ENCODE assay signal across 1 cellular context in genomic region chr16:72864130-72864833, GRCh38.
TF ChIP-seq lines count a peak whose summit lies in the region.

No MANE protein-coding gene starts in this region.

TF ChIP-seq in HepG2, 621 proteins besides CTCF, POLR2A, EP300 and RAD21 (continued from another document):
- peak in 1 of 2 experiments; percentile 61; a peak in 1 of 4 replicates for TF ChIP-seq REST (IDR thresholded peaks at IDR 0.05; ENCODE audit: borderline replicate concordance in 1 of 2, low read depth in 1 of 2, low read length in 2 of 2)
- 0 out of 2 replicates have a peak, but pooled peaks have one; percentile 36 for TF ChIP-seq MIER2 (CRISPR knock-in tag; IDR thresholded peaks at IDR 0.05)
